Comparison of ENCODE assay signal across 14 cellular contexts in genomic region chr19:39841041-39841440, GRCh38.
"Had no signal": no experiment of that assay in that cellular context is flagged by ENCODE, and none has a peak within 500 bp of the region (broad histone marks: within the 10 kb centered on the region; RNA-seq: fewer than 3 reads in every experiment).

No MANE protein-coding gene starts in this region.

- H3K4me3 Mint-ChIP-seq: activated naive CD8-positive, alpha-beta T cell treated with anti-CD3 and anti-CD28 coated beads, Interleukin-2, amount 50 U/mL, for 24 hours; activated T-cell treated with anti-CD3 and anti-CD28 coated beads, Interleukin-2, amount 50 U/mL, for 4 hours; central memory CD8-positive, alpha-beta T cell; dendritic cell treated with granulocyte-macrophage colony-stimulating factor and Interleukin-4, amounts not matched to agents 40 ng/mL and 50 ng/mL, for 4 days; endodermal cell; neural progenitor cell; T-cell had no signal

- H2AFZ ChIP-seq: neural progenitor cell, parathyroid adenoma had no signal

- H3K9me3 ChIP-seq: body of pancreas, transverse colon had no signal

- H3K4me1 ChIP-seq: parathyroid adenoma had no signal

- H3K36me3 ChIP-seq: neural progenitor cell had no signal

- H3K4me3 ChIP-seq: body of pancreas, neural progenitor cell, smooth muscle cell, transverse colon had no signal

- H3K27ac Mint-ChIP-seq: activated naive CD8-positive, alpha-beta T cell treated with anti-CD3 and anti-CD28 coated beads, Interleukin-2, amount 50 U/mL, for 24 hours; dendritic cell treated with granulocyte-macrophage colony-stimulating factor and Interleukin-4, amounts not matched to agents 40 ng/mL and 50 ng/mL, for 4 days had no signal

- DNase-seq: activated CD4-positive, alpha-beta T cell treated with anti-CD3 and anti-CD28 coated beads for 4 hours; activated naive CD8-positive, alpha-beta T cell treated with anti-CD3 and anti-CD28 coated beads, Interleukin-2, amount 50 U/mL, for 24 hours; activated T-cell treated with anti-CD3 and anti-CD28 coated beads, Interleukin-2, amount 50 U/mL, for 4 hours; body of pancreas; endodermal cell; glutamatergic neuron; retina; T-cell; transverse colon had no signal

- ATAC-seq: activated naive CD8-positive, alpha-beta T cell treated with anti-CD3 and anti-CD28 coated beads, Interleukin-2, amount 50 U/mL, for 24 hours; activated T-cell treated with anti-CD3 and anti-CD28 coated beads, Interleukin-2, amount 50 U/mL, for 4 hours; body of pancreas; T-cell had no signal

- H3K9me3 Mint-ChIP-seq: activated naive CD8-positive, alpha-beta T cell treated with anti-CD3 and anti-CD28 coated beads, Interleukin-2, amount 50 U/mL, for 24 hours; activated T-cell treated with anti-CD3 and anti-CD28 coated beads, Interleukin-2, amount 50 U/mL, for 4 hours; central memory CD8-positive, alpha-beta T cell; dendritic cell treated with granulocyte-macrophage colony-stimulating factor and Interleukin-4, amounts not matched to agents 40 ng/mL and 50 ng/mL, for 4 days; endodermal cell; neural progenitor cell; T-cell had no signal

- H3K4me2 ChIP-seq: neural progenitor cell, smooth muscle cell had no signal

- H3K27me3 ChIP-seq: body of pancreas, neural progenitor cell, transverse colon had no signal

- H3K9ac ChIP-seq: neural progenitor cell, parathyroid adenoma had no signal

- H3K27me3 Mint-ChIP-seq: activated naive CD8-positive, alpha-beta T cell treated with anti-CD3 and anti-CD28 coated beads, Interleukin-2, amount 50 U/mL, for 24 hours; central memory CD8-positive, alpha-beta T cell; dendritic cell treated with granulocyte-macrophage colony-stimulating factor and Interleukin-4, amounts not matched to agents 40 ng/mL and 50 ng/mL, for 4 days; T-cell had no signal

- H3K27ac ChIP-seq: body of pancreas, neural progenitor cell, parathyroid adenoma had no signal
